Comparison of ENCODE assay signal across 20 cellular contexts in the genomic region with DNA sequence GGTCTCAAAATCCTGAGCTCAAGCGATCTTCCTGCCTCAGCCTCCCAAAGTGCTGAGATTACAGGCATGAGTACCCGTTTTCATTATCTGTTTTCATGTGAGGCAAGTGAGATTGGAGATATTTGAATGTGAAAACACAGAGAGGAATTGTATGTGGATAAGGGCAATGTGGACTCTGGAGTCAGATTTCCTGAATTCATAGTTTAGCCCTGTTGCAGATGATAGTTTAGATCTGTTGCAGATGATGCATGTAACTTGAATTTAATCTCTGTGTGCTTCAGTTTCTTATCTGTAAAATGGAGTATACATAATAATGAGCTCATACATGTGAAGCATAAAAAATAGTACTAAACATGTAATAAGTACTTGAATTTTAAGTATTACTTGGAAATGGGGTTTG. TPM values are rescaled to one million over a fixed set of nuclear protein-coding genes. Genes with fewer than 3 reads are reported as not detected.
DNase-seq lines count a peak whose midpoint lies in the region; ATAC-seq and TF ChIP-seq lines count a peak whose summit lies in the region.
"Had no signal": no experiment of that assay in that cellular context is flagged by ENCODE, and none has a peak within 500 bp of the region (broad histone marks: within the 10 kb centered on the region; RNA-seq: fewer than 3 reads in every experiment).

No MANE protein-coding gene starts in this region.

- H4K8ac ChIP-seq in mesenchymal stem cell (ENCODE audit: low read length): no peak overlapping the region

- no peak overlapping the region for H2AFZ ChIP-seq in mesenchymal stem cell (ENCODE audit: low read depth, low read length)

- no peak overlapping the region for H2AK5ac ChIP-seq in mesenchymal stem cell (ENCODE audit: low read length, severe bottlenecking)

- H3K4me1 ChIP-seq in colonic mucosa: no peaks in the 10 kb centered on the region
- H3K4me1 ChIP-seq in mucosa of rectum (ENCODE audit: control insufficient read depth in 2 of 2, insufficient read depth in 2 of 2, low read length in 2 of 2): peaks cover 22 to 50% of the 10 kb centered on the region in 2 donors
- H3K4me1 ChIP-seq in skeletal muscle tissue (ENCODE audit: control insufficient read depth in 3 of 3, insufficient read depth in 3 of 3, low read length in 3 of 3): peaks cover 12 to 26% (median 18%) of the 10 kb centered on the region in 3 donors
- peaks cover 6% of the 10 kb centered on the region for H3K4me1 ChIP-seq in mesenchymal stem cell (ENCODE audit: control insufficient read depth, insufficient read depth, low read depth, low read length)
- H3K4me1 ChIP-seq: BLaER1 had no signal

- no peaks in the 10 kb centered on the region for H3K27me3 ChIP-seq in colonic mucosa
- H3K27me3 ChIP-seq in mucosa of rectum (ENCODE audit: control insufficient read depth in 2 of 2, insufficient read depth in 2 of 2, low read length in 2 of 2): no peaks in the 10 kb centered on the region
- no peaks in the 10 kb centered on the region for H3K27me3 ChIP-seq in skeletal muscle tissue (ENCODE audit: control insufficient read depth in 3 of 3, insufficient read depth in 3 of 3, low read length in 3 of 3)
- no peaks in the 10 kb centered on the region for H3K27me3 ChIP-seq in mesenchymal stem cell (ENCODE audit: control insufficient read depth in 1 of 2, insufficient read depth in 1 of 2, low read length in 2 of 2)
- H3K27me3 ChIP-seq: BLaER1 had no signal

- no peak overlapping the region for H2BK120ac ChIP-seq in mesenchymal stem cell (ENCODE audit: low read depth, low read length)

- no peak overlapping the region for H3K23ac ChIP-seq in mesenchymal stem cell (ENCODE audit: low read length in 2 of 2)

- H3K9me3 ChIP-seq in colonic mucosa: no peaks in the 10 kb centered on the region
- H3K9me3 ChIP-seq in mucosa of rectum (ENCODE audit: control insufficient read depth in 2 of 2, low read length in 2 of 2): no peaks in the 10 kb centered on the region
- H3K9me3 ChIP-seq in skeletal muscle tissue (ENCODE audit: control insufficient read depth in 3 of 3, low read length in 3 of 3): no peaks in the 10 kb centered on the region
- no peaks in the 10 kb centered on the region for H3K9me3 ChIP-seq in mesenchymal stem cell (ENCODE audit: control insufficient read depth, low read length)

- DNase-seq in colonic mucosa: no peak
- DNase-seq in foreskin fibroblast: no peak
- no peak for DNase-seq in mesenchymal stem cell
- DNase-seq: CD8-positive, alpha-beta memory T cell; H9; NCI-H1417; NCI-H2029; NCI-H2171 treated with DMSO at 0.1 percent for 48 hours; NCI-H82; SHP77 had no signal

- H4K91ac ChIP-seq in mesenchymal stem cell (ENCODE audit: low read length): no peak overlapping the region

- 96% methylated on average over 2 of the region's 2 CpGs for WGBS in mesenchymal stem cell

- peaks cover 7% of the 10 kb centered on the region for H3K79me1 ChIP-seq in mesenchymal stem cell (replicated peaks; ENCODE audit: low read length, poor library complexity, severe bottlenecking)

- no peak overlapping the region for H3K4ac ChIP-seq in mesenchymal stem cell (ENCODE audit: low read depth in 1 of 2, low read length in 2 of 2)

- no peak overlapping the region for H3K4me2 ChIP-seq in mesenchymal stem cell (ENCODE audit: low read length, poor library complexity, severe bottlenecking)
- H3K4me2 ChIP-seq: BLaER1 had no signal

- no peak for ATAC-seq in GM18861 (IDR thresholded peaks at IDR 0.05; ENCODE audit: unreplicated experiment)
- no peak for ATAC-seq in HG03196 (IDR thresholded peaks at IDR 0.05; ENCODE audit: unreplicated experiment)
- ATAC-seq: Panc1 had no signal

- H3K9ac ChIP-seq in colonic mucosa (ENCODE audit: low read depth in 2 of 2, low read length in 2 of 2): peak overlapping the region in 1 of 2 donors; percentile 3
- peak overlapping the region; percentile 43 to 48 for H3K9ac ChIP-seq in mucosa of rectum (ENCODE audit: low read depth in 1 of 2, low read length in 2 of 2)
- no peak overlapping the region for H3K9ac ChIP-seq in skeletal muscle tissue (ENCODE audit: low read depth in 1 of 3, low read length in 3 of 3)
- H3K9ac ChIP-seq in mesenchymal stem cell (ENCODE audit: low read length): no peak overlapping the region
- H3K9ac ChIP-seq: BLaER1 had no signal

- H3K36me3 ChIP-seq in colonic mucosa (no peaks in the 10 kb centered on the region), mucosa of rectum (ENCODE audit: control insufficient read depth in 2 of 2, insufficient read depth in 2 of 2, low read length in 2 of 2) (no peaks in the 10 kb centered on the region), skeletal muscle tissue (ENCODE audit: control insufficient read depth in 3 of 3, insufficient read depth in 3 of 3, low read length in 3 of 3) (peaks cover 0 to 10% (median 9%) of the 10 kb centered on the region in 3 donors), mesenchymal stem cell (ENCODE audit: control insufficient read depth in 1 of 2, insufficient read depth in 2 of 2, low read depth in 1 of 2, low read length in 2 of 2) (no peaks in the 10 kb centered on the region)
- H3K36me3 ChIP-seq: BLaER1 had no signal

- H2BK15ac ChIP-seq in mesenchymal stem cell (ENCODE audit: low read depth, poor library complexity, severe bottlenecking): no peak overlapping the region

- H3K27ac ChIP-seq in colonic mucosa: peak overlapping the region; percentile 98
- H3K27ac ChIP-seq in mucosa of rectum (ENCODE audit: low read depth in 2 of 2, low read length in 2 of 2): peak overlapping the region; percentile 93 to 99
- peak overlapping the region; percentile 17 for H3K27ac ChIP-seq in skeletal muscle tissue (ENCODE audit: low read depth, low read length)
- H3K27ac ChIP-seq in mesenchymal stem cell (ENCODE audit: low read length, poor library complexity, severe bottlenecking): no peak overlapping the region
- H3K27ac ChIP-seq: BLaER1 had no signal

- no peak overlapping the region for H2BK12ac ChIP-seq in mesenchymal stem cell (ENCODE audit: low read length in 2 of 2)

- H3K18ac ChIP-seq in mesenchymal stem cell (ENCODE audit: low read depth in 1 of 2, low read length in 2 of 2): no peak overlapping the region

- TF ChIP-seq CTCF in colonic mucosa (IDR thresholded peaks at IDR 0.05) (no peak), foreskin fibroblast (IDR thresholded peaks at IDR 0.05; ENCODE audit: low read depth, low read length) (no peak)

- intact Hi-C loops in colonic mucosa (cut with DNase I): no loop called here

- no peak overlapping the region for H3K14ac ChIP-seq in mesenchymal stem cell (ENCODE audit: low read length in 2 of 2)

- no peak overlapping the region for H3K4me3 ChIP-seq in colonic mucosa
- H3K4me3 ChIP-seq in mucosa of rectum (ENCODE audit: low read length in 2 of 2): peak overlapping the region in 1 of 2 donors; percentile 22
- no peak overlapping the region for H3K4me3 ChIP-seq in skeletal muscle tissue (ENCODE audit: low read length in 3 of 3)
- no peak overlapping the region for H3K4me3 ChIP-seq in foreskin fibroblast (ENCODE audit: low read depth in 1 of 2, low read length in 2 of 2)
- H3K4me3 ChIP-seq in mesenchymal stem cell (ENCODE audit: insufficient read depth in 1 of 2, low read depth in 1 of 2, low read length in 2 of 2): no peak overlapping the region
- H3K4me3 ChIP-seq: BLaER1 had no signal

- no peak overlapping the region for H2BK5ac ChIP-seq in mesenchymal stem cell (ENCODE audit: low read depth, low read length, poor library complexity, severe bottlenecking)

RNA-seq across cellular contexts. Expression of gene SMPDL3A, which starts 3.7 kb away (rescaled TPM):
- total RNA-seq in colonic mucosa (10 to 100 TPM; 47.5 to 86.5 TPM), skeletal muscle tissue (11.0 TPM)
- polyA plus RNA-seq in mesenchymal stem cell (2013, experiment 1 of 2): 45.7 TPM
- 47.1 TPM for polyA plus RNA-seq in mesenchymal stem cell (2013, experiment 2 of 2)
- polyA plus RNA-seq: CD8-positive, alpha-beta memory T cell had no signal

RNA-seq across cellular contexts. Expression of gene FABP7, which starts 13.3 kb away (rescaled TPM):
- total RNA-seq in colonic mucosa (not detected), skeletal muscle tissue (not detected)
- 0.10 TPM for polyA plus RNA-seq in mesenchymal stem cell (2013, experiment 1 of 2)
- polyA plus RNA-seq in mesenchymal stem cell (2013, experiment 2 of 2): 0.12 TPM
- total RNA-seq: CD8-positive, alpha-beta memory T cell; Daoy; LHCN-M2; NCI-H460 had no signal
- polyA plus RNA-seq: CD8-positive, alpha-beta memory T cell; IgD-negative memory B cell had no signal

Comparison
In these comparisons a context has a peak if more than half of its experiments do, and no peak if none do; other contexts are left out.
1. H3K9ac ChIP-seq: peak in mucosa of rectum (2 of 2); none in skeletal muscle tissue (0 of 3) and mesenchymal stem cell (single experiment).